In the genomic region with DNA sequence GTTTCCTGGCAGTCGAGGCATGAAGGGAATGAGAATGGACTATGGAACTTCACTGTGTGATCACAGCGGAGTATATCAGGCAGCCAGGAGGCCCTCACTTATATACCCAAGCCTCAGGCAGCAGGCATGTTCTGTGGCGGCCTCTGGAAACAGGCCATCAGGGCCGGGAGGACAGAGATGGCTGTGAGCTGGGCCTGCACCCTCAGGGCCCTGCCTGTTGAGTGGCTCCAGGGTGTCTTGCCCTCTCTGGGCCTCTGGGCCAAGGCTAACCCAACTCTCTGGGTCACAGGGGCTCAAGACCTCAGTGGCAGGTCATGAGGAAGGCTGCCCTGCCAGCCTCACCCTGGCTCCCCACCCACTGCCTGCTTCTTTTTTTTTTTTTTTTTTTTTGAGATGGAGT, we compare ENCODE assay signal across 18 cellular contexts.
"Had no signal": no experiment of that assay in that cellular context is flagged by ENCODE, and none has a peak within 500 bp of the region (broad histone marks: within the 10 kb centered on the region; RNA-seq: fewer than 3 reads in every experiment).

No MANE protein-coding gene starts in this region.

- H3K4me2 ChIP-seq: hepatocyte had no signal

- ATAC-seq: left colon, left ventricle myocardium superior, psoas muscle had no signal

- H3K36me3 Mint-ChIP-seq: naive B cell, type B pancreatic cell had no signal

- H3K36me3 ChIP-seq: sigmoid colon had no signal

- H3K4me1 Mint-ChIP-seq: nephron had no signal

- H3K9me3 Mint-ChIP-seq: dendritic cell treated with granulocyte-macrophage colony-stimulating factor and Interleukin-4, amounts not matched to agents 40 ng/mL and 50 ng/mL, for 4 days; naive B cell; nephron; type B pancreatic cell had no signal

- H3K4me3 Mint-ChIP-seq: dendritic cell treated with granulocyte-macrophage colony-stimulating factor and Interleukin-4, amounts not matched to agents 40 ng/mL and 50 ng/mL, for 4 days; nephron; type B pancreatic cell had no signal

- H3K27me3 Mint-ChIP-seq: naive B cell, type B pancreatic cell had no signal

- H3K27ac ChIP-seq: hepatocyte, psoas muscle, sigmoid colon had no signal

- DNase-seq: erythroblast; foreskin melanocyte; head of caudate nucleus; left colon; left ventricle myocardium superior; mesenchymal stem cell; naive B cell; psoas muscle; retina; sigmoid colon; stimulated activated CD4-positive, alpha-beta T cell treated with anti-CD3 and anti-CD28 coated beads, Interleukin-2, amount 100 ng/mL, for 24 hours; stimulated activated naive CD4-positive, alpha-beta T cell treated with Interleukin-2 at 50 U/mL for 16 hours had no signal

- H3K4me3 ChIP-seq: hepatocyte, lung, psoas muscle, sigmoid colon, skin epidermis had no signal

- H3K4me1 ChIP-seq: psoas muscle had no signal

- H3K27ac Mint-ChIP-seq: dendritic cell treated with granulocyte-macrophage colony-stimulating factor and Interleukin-4, amounts not matched to agents 40 ng/mL and 50 ng/mL, for 4 days; type B pancreatic cell had no signal

- H3K9me3 ChIP-seq: psoas muscle, sigmoid colon had no signal

- H3K27me3 ChIP-seq: hepatocyte, sigmoid colon had no signal
